ENCODE assay signal across 1 cellular context in genomic region chr11:64809781-64810241, GRCh38.
TF ChIP-seq lines count a peak whose summit lies in the region.

No MANE protein-coding gene starts in this region.

TF ChIP-seq in A549, 52 proteins besides CTCF, POLR2A, EP300 and RAD21 (continued from another document):
- no peak for TF ChIP-seq USF2 (IDR thresholded peaks at IDR 0.05)
- TF ChIP-seq TP53 (CRISPR knock-in tag; IDR thresholded peaks at IDR 0.05), result no peak
- TF ChIP-seq MAX (IDR thresholded peaks at IDR 0.05), result no peak
- no peak for TF ChIP-seq KDM1A (IDR thresholded peaks at IDR 0.05; ENCODE audit: low read depth)
TF ChIP-seq in A549: peak in this region for 0.
